1 cellular context compared by ENCODE assay signal in the genomic region with DNA sequence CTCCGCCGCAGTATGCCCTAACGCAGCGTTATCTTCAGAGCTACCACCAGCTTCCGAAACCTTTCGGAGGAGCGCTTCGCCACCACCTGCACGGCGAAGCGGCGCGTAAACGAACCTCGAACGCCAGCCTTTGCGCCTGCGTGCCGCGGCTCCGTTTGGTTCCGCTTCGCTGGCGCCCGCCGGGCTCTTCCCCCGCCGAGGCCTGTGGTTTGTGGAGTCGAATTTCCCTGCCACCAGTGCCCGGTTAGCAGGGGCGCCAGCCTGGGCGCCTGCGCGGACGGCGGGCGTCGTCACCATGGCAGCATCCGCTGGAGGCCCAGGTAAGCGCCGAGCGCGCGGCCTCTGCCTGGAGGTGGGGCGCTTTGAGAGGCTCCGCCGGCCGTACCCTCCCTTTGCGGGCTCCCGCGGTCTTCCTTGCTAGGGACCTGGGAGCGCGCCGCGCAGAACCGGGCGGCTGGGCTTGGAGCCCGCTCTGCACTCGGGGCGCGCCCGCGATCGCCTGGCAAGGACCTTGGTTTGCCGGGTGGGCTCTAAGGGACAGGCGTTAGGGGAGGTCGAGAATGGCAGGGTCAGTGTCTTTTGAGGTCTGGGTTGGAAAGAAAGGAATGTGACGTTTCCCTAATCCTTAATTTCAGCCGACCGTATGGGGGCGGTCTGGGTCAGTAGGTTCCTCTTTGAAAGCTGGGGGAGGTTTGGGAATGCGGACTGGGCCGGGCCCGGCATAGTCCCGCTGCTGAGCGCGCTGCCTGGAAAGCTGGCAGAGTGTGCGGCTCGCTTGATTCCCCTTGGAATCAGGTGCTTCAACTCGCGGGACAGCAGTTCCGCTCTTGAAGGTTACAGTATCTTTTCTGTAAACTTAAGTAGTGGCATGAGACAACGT.
A peak's percentile ranks its signal among the peaks of the same experiment; 100 is the strongest.
TF ChIP-seq lines count a peak whose summit lies in the region.

Gene FAM151B (plus strand): TSS at position 272 of the 880 bp plus-strand sequence. CDS start 24 bp downstream, at position 296.

TF ChIP-seq in HepG2, 621 proteins besides CTCF, POLR2A, EP300 and RAD21 (continued from another document and continues in another):
- TF ChIP-seq, protein P1, sequence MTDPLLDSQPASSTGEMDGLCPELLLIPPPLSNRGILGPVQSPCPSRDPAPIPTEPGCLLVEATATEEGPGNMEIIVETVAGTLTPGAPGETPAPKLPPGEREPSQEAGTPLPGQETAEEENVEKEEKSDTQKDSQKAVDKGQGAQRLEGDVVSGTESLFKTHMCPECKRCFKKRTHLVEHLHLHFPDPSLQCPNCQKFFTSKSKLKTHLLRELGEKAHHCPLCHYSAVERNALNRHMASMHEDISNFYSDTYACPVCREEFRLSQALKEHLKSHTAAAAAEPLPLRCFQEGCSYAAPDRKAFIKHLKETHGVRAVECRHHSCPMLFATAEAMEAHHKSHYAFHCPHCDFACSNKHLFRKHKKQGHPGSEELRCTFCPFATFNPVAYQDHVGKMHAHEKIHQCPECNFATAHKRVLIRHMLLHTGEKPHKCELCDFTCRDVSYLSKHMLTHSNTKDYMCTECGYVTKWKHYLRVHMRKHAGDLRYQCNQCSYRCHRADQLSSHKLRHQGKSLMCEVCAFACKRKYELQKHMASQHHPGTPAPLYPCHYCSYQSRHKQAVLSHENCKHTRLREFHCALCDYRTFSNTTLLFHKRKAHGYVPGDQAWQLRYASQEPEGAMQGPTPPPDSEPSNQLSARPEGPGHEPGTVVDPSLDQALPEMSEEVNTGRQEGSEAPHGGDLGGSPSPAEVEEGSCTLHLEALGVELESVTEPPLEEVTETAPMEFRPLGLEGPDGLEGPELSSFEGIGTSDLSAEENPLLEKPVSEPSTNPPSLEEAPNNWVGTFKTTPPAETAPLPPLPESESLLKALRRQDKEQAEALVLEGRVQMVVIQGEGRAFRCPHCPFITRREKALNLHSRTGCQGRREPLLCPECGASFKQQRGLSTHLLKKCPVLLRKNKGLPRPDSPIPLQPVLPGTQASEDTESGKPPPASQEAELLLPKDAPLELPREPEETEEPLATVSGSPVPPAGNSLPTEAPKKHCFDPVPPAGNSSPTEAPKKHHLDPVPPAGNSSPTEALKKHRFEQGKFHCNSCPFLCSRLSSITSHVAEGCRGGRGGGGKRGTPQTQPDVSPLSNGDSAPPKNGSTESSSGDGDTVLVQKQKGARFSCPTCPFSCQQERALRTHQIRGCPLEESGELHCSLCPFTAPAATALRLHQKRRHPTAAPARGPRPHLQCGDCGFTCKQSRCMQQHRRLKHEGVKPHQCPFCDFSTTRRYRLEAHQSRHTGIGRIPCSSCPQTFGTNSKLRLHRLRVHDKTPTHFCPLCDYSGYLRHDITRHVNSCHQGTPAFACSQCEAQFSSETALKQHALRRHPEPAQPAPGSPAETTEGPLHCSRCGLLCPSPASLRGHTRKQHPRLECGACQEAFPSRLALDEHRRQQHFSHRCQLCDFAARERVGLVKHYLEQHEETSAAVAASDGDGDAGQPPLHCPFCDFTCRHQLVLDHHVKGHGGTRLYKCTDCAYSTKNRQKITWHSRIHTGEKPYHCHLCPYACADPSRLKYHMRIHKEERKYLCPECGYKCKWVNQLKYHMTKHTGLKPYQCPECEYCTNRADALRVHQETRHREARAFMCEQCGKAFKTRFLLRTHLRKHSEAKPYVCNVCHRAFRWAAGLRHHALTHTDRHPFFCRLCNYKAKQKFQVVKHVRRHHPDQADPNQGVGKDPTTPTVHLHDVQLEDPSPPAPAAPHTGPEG (CRISPR knock-in tag; IDR thresholded peaks at IDR 0.05) = peak; percentile 61
- TF ChIP-seq ZNF816 (CRISPR knock-in tag; IDR thresholded peaks at IDR 0.05; ENCODE audit: borderline replicate concordance) = peak; percentile 34; the same call in 1 of the 2 replicates
- TF ChIP-seq PAX8 (CRISPR knock-in tag; IDR thresholded peaks at IDR 0.05; ENCODE audit: borderline replicate concordance) = 0 out of 2 replicates have a peak, but pooled peaks have one; percentile 16
- TF ChIP-seq ZNF546 (CRISPR knock-in tag; conservative IDR thresholded peaks at IDR 0.05) = no peak
- no peak for TF ChIP-seq SMAD1 (CRISPR knock-in tag; IDR thresholded peaks at IDR 0.05; ENCODE audit: borderline replicate concordance, low read depth)
- TF ChIP-seq HIVEP1 (CRISPR knock-in tag; IDR thresholded peaks at IDR 0.05) = no peak
- TF ChIP-seq ZNF704 (CRISPR knock-in tag; IDR thresholded peaks at IDR 0.05; ENCODE audit: borderline replicate concordance) = no peak; the same call in none of the 2 replicates
- TF ChIP-seq KAT2B (IDR thresholded peaks at IDR 0.05; ENCODE audit: borderline replicate concordance, low read depth, low read length) = no peak
- no peak for TF ChIP-seq SETDB1 (CRISPR knock-in tag; IDR thresholded peaks at IDR 0.05; ENCODE audit: borderline replicate concordance)
- TF ChIP-seq LRRFIP1 (CRISPR knock-in tag; conservative IDR thresholded peaks at IDR 0.05) = no peak
- no peak for TF ChIP-seq KDM4B (CRISPR knock-in tag; IDR thresholded peaks at IDR 0.05)
- no peak for TF ChIP-seq RCOR2 (CRISPR knock-in tag; IDR thresholded peaks at IDR 0.05)
- TF ChIP-seq ZMYM3 (CRISPR knock-in tag; IDR thresholded peaks at IDR 0.05) = peak; percentile 51; the same call in 1 of the 2 replicates
- no peak for TF ChIP-seq ZNF674 (CRISPR knock-in tag; IDR thresholded peaks at IDR 0.05; ENCODE audit: low read depth)
- no peak for TF ChIP-seq ZNF713 (CRISPR knock-in tag; IDR thresholded peaks at IDR 0.05)
- peak; percentile 36 for TF ChIP-seq FOXC1 (CRISPR knock-in tag; IDR thresholded peaks at IDR 0.05; ENCODE audit: borderline replicate concordance)
- TF ChIP-seq, protein P2, sequence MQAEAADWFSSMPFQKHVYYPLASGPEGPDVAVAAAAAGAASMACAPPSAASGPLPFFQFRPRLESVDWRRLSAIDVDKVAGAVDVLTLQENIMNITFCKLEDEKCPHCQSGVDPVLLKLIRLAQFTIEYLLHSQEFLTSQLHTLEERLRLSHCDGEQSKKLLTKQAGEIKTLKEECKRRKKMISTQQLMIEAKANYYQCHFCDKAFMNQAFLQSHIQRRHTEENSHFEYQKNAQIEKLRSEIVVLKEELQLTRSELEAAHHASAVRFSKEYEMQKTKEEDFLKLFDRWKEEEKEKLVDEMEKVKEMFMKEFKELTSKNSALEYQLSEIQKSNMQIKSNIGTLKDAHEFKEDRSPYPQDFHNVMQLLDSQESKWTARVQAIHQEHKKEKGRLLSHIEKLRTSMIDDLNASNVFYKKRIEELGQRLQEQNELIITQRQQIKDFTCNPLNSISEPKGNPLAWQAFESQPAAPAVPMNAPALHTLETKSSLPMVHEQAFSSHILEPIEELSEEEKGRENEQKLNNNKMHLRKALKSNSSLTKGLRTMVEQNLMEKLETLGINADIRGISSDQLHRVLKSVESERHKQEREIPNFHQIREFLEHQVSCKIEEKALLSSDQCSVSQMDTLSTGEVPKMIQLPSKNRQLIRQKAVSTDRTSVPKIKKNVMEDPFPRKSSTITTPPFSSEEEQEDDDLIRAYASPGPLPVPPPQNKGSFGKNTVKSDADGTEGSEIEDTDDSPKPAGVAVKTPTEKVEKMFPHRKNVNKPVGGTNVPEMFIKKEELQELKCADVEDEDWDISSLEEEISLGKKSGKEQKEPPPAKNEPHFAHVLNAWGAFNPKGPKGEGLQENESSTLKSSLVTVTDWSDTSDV (CRISPR knock-in tag; IDR thresholded peaks at IDR 0.05) = no peak
- peak; percentile 45 for TF ChIP-seq AGO1 (IDR thresholded peaks at IDR 0.05; ENCODE audit: low read depth, low read length, poor library complexity, severe bottlenecking)
- TF ChIP-seq, protein P3, sequence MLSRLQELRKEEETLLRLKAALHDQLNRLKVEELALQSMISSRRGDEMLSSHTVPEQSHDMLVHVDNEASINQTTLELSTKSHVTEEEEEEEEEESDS (CRISPR knock-in tag; IDR thresholded peaks at IDR 0.05; ENCODE audit: borderline replicate concordance) = peak; percentile 68; the same call in 1 of the 2 replicates
- no peak for TF ChIP-seq PRPF4 (IDR thresholded peaks at IDR 0.05; ENCODE audit: low read depth, low read length, poor library complexity, severe bottlenecking)
- TF ChIP-seq RORA (CRISPR knock-in tag; IDR thresholded peaks at IDR 0.05) = no peak
- TF ChIP-seq ZNF672 (CRISPR knock-in tag; IDR thresholded peaks at IDR 0.05) = no peak
- TF ChIP-seq, protein P4, sequence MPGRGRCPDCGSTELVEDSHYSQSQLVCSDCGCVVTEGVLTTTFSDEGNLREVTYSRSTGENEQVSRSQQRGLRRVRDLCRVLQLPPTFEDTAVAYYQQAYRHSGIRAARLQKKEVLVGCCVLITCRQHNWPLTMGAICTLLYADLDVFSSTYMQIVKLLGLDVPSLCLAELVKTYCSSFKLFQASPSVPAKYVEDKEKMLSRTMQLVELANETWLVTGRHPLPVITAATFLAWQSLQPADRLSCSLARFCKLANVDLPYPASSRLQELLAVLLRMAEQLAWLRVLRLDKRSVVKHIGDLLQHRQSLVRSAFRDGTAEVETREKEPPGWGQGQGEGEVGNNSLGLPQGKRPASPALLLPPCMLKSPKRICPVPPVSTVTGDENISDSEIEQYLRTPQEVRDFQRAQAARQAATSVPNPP (CRISPR knock-in tag; IDR thresholded peaks at IDR 0.05) = peak; percentile 61
- no peak for TF ChIP-seq MBD4 (IDR thresholded peaks at IDR 0.05; ENCODE audit: borderline replicate concordance, low read length)
- 0 out of 2 replicates have a peak, but pooled peaks have one; percentile 37 for TF ChIP-seq GFI1 (CRISPR knock-in tag; IDR thresholded peaks at IDR 0.05; ENCODE audit: borderline replicate concordance)
- TF ChIP-seq PLRG1 (conservative IDR thresholded peaks at IDR 0.05) = no peak
- TF ChIP-seq ZNF335 (CRISPR knock-in tag; IDR thresholded peaks at IDR 0.05) = peak; percentile 63; the same call in 1 of the 2 replicates
- TF ChIP-seq ZKSCAN8 (CRISPR knock-in tag; IDR thresholded peaks at IDR 0.05; ENCODE audit: borderline replicate concordance) = no peak
- no peak for TF ChIP-seq CEBPB (IDR thresholded peaks at IDR 0.05; ENCODE audit: borderline replicate concordance, low read depth, low read length)
- 0 out of 2 replicates have a peak, but pooled peaks have one; percentile 43 for TF ChIP-seq ZBTB43 (CRISPR knock-in tag; conservative IDR thresholded peaks at IDR 0.05)
- TF ChIP-seq ELK4 (CRISPR knock-in tag; IDR thresholded peaks at IDR 0.05; ENCODE audit: borderline replicate concordance) = no peak
- TF ChIP-seq MYC (CRISPR knock-in tag; IDR thresholded peaks at IDR 0.05; ENCODE audit: borderline replicate concordance) = peak; percentile 66; the same call in 1 of the 2 replicates
- no peak for TF ChIP-seq ZNF564 (CRISPR knock-in tag; IDR thresholded peaks at IDR 0.05)
- TF ChIP-seq ZNF878 (CRISPR knock-in tag; IDR thresholded peaks at IDR 0.05) = no peak
- TF ChIP-seq CHD2 (IDR thresholded peaks at IDR 0.05; ENCODE audit: low read depth, low read length) = no peak
- TF ChIP-seq, protein P5, sequence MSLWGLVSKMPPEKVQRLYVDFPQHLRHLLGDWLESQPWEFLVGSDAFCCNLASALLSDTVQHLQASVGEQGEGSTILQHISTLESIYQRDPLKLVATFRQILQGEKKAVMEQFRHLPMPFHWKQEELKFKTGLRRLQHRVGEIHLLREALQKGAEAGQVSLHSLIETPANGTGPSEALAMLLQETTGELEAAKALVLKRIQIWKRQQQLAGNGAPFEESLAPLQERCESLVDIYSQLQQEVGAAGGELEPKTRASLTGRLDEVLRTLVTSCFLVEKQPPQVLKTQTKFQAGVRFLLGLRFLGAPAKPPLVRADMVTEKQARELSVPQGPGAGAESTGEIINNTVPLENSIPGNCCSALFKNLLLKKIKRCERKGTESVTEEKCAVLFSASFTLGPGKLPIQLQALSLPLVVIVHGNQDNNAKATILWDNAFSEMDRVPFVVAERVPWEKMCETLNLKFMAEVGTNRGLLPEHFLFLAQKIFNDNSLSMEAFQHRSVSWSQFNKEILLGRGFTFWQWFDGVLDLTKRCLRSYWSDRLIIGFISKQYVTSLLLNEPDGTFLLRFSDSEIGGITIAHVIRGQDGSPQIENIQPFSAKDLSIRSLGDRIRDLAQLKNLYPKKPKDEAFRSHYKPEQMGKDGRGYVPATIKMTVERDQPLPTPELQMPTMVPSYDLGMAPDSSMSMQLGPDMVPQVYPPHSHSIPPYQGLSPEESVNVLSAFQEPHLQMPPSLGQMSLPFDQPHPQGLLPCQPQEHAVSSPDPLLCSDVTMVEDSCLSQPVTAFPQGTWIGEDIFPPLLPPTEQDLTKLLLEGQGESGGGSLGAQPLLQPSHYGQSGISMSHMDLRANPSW (CRISPR knock-in tag; IDR thresholded peaks at IDR 0.05; ENCODE audit: borderline replicate concordance) = peak; percentile 57; the same call in 1 of the 2 replicates
